Comparison of ENCODE assay signal across 8 cellular contexts in the genomic region with DNA sequence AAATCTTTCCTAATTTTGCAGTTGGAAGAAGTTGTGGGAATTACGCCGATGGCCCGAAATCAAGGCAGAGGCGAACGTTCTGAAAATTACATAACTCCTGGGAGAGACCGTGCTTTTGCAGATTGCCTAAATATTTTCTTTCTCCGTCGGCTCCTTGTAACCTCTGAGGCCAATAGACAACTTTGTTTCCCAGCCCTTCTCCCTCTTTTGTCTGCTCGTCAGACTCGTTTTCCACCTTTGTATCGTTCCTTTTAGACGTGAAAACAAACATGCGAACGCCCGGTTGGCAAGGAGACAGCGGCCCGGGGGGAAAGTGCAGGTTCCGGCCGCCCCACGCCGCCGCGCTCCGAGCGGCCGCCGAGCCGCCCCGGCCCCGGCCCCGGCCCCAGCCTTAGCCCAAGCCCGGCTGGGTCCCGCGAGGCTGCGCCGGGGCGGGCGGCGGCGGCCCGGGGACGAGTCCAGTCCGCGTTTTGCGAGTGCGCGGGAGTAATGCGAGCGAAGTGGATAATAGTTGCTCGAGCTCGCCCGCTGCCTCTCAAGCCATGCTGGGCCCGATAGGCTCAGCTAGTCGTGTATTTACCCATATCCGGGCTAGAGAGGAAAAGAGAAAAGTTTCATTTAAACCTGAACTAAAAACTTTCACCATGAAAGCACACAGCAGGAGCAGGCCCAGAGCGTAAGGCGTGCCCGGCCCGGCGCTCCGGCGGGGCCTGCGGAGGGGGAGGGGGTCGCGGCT. TPM values are rescaled to one million over a fixed set of nuclear protein-coding genes. Genes with fewer than 3 reads are reported as not detected.
DNase-seq lines count a peak whose midpoint lies in the region; ATAC-seq and TF ChIP-seq lines count a peak whose summit lies in the region.

Gene ARID1B (plus strand): TSS at position 538 of the 736 bp plus-strand sequence. CDS start 303 bp downstream, outside the sequence.

- POLR2A ChIA-PET in HEK293 (lab: Yijun Ruan, JAX), result interaction anchor here (1.0 kb wide), 2 partner anchors 13 to 90 kb away, joined by 3 to 5 read pairs; no protein-coding TSS in a partner anchor

- CTCF ChIA-PET in HEK293 (lab: Yijun Ruan, JAX), result interaction anchor here (1.3 kb wide), 1 partner anchor 15 kb away, joined by 4 read pairs; no protein-coding TSS in a partner anchor

- peak; percentile 81 to 82 for ATAC-seq in right cardiac atrium

- peak; percentile 58 for TF ChIP-seq POLR2A in NB4 (IDR thresholded peaks at IDR 0.05; ENCODE audit: extremely low read depth, insufficient read length)
- peak in 1 of 2 donors; percentile 32 for TF ChIP-seq POLR2A in vagina (IDR thresholded peaks at IDR 0.05)

- TF ChIP-seq CTCF in GM12865 (IDR thresholded peaks at IDR 0.05; ENCODE audit: insufficient read depth, low read depth, low read length, missing control alignments) (no peak), HEK293 (tag by site-specific recombination; IDR thresholded peaks at IDR 0.05) (no peak), NB4 (IDR thresholded peaks at IDR 0.05; ENCODE audit: low read depth, low read length) (no peak), vagina (IDR thresholded peaks at IDR 0.05) (no peak)

- WGBS in right cardiac atrium, result under 1% methylated on average over 65 of the region's 65 CpGs

- H3K4me1 ChIP-seq in HEK293 (ENCODE audit: control insufficient read depth, insufficient read depth, low read length), result peaks cover 12% of the 10 kb centered on the region
- no peaks in the 10 kb centered on the region for H3K4me1 ChIP-seq in right cardiac atrium (ENCODE audit: control insufficient read depth, insufficient read depth, low read length)
- peaks cover 38% of the 10 kb centered on the region for H3K4me1 ChIP-seq in vagina

- no peaks in the 10 kb centered on the region for H3K27me3 ChIP-seq in right cardiac atrium (ENCODE audit: control insufficient read depth, insufficient read depth)
- H3K27me3 ChIP-seq in vagina, result no peaks in the 10 kb centered on the region

- H3K27ac ChIP-seq in HEK293 (ENCODE audit: extremely low read depth, low read depth, low read length) (peak within 1 kb of the TSS; percentile 99), right cardiac atrium (ENCODE audit: low read length) (peak within 1 kb of the TSS; percentile 99), vagina (peak within 1 kb of the TSS; percentile 99)

- H3K4me3 ChIP-seq in GM12865 (ENCODE audit: low read depth, low read length) (peak within 1 kb of the TSS; percentile 87), HEK293 (ENCODE audit: low read depth, low read length) (peak within 1 kb of the TSS; percentile 94), NB4 (ENCODE audit: low read depth, low read length) (peak within 1 kb of the TSS; percentile 90), right cardiac atrium (ENCODE audit: low read length) (peak within 1 kb of the TSS; percentile 100), vagina (peak within 1 kb of the TSS; percentile 91 to 92)

- DNase-seq in GM12865 (ENCODE audit: low read depth) (peak; percentile 93), NB4 (ENCODE audit: low read depth) (peak; percentile 87), T-helper 2 cell (peak; percentile 66 to 91 (median 77)), amygdala (lab: John Stamatoyannopoulos, UW) (peak in 50 of 56 donors; percentile 19 to 82 (median 62)), right cardiac atrium (peak; percentile 86 to 94 (median 94)), renal cortical epithelial cell (ENCODE audit: low read depth) (peak; percentile 53), vagina (ENCODE audit: extremely low spot score in 2 of 2) (no peak)

- H3K9me3 ChIP-seq in HEK293 (ENCODE audit: control insufficient read depth, insufficient read depth, low read depth, low read length) (no peaks in the 10 kb centered on the region), right cardiac atrium (ENCODE audit: control insufficient read depth, low read length) (no peaks in the 10 kb centered on the region), vagina (no peaks in the 10 kb centered on the region)

- intact Hi-C loops in right cardiac atrium (cut with DNase I) (loop anchor here (2.0 to 10.0 kb wide), 6 partner anchors 90 to 245 kb away; no protein-coding TSS in a partner anchor), vagina (cut with DNase I) (loop anchor here (2.0 to 10.0 kb wide), 3 partner anchors 58 to 212 kb away; no protein-coding TSS in a partner anchor)

- H3K36me3 ChIP-seq in HEK293 (ENCODE audit: control insufficient read depth in 2 of 2, insufficient read depth in 1 of 2, low read length in 2 of 2) (no peaks in the 10 kb centered on the region), vagina (no peaks in the 10 kb centered on the region)

TF ChIP-seq in HEK293, 187 proteins besides CTCF, POLR2A, EP300 and RAD21 (continues in another document):
- TF ChIP-seq GLI4 (tag by site-specific recombination; IDR thresholded peaks at IDR 0.05) (no peak), ZSCAN30 (tag by site-specific recombination; IDR thresholded peaks at IDR 0.05) (peak; percentile 90), ZNF175 (tag by site-specific recombination; IDR thresholded peaks at IDR 0.05) (no peak), ZNF324 (tag by site-specific recombination; IDR thresholded peaks at IDR 0.05) (no peak), PRDM4 (tag by site-specific recombination; IDR thresholded peaks at IDR 0.05) (0 out of 2 replicates have a peak, but pooled peaks have one; percentile 35), ZNF24 (tag by site-specific recombination; IDR thresholded peaks at IDR 0.05) (no peak; the same call in 1 of the 2 replicates), ZNF670 (tag by site-specific recombination; IDR thresholded peaks at IDR 0.05; ENCODE audit: low read depth) (no peak), KLF10 (tag by site-specific recombination; IDR thresholded peaks at IDR 0.05) (peak; percentile 25; the same call in 1 of the 2 replicates), ZNF571 (tag by site-specific recombination; IDR thresholded peaks at IDR 0.05) (no peak), SP2 (tag by site-specific recombination; IDR thresholded peaks at IDR 0.05) (0 out of 2 replicates have a peak, but pooled peaks have one; percentile 10), AEBP2 (tag by site-specific recombination; IDR thresholded peaks at IDR 0.05; ENCODE audit: borderline replicate concordance) (no peak), ZSCAN18 (tag by site-specific recombination; IDR thresholded peaks at IDR 0.05) (no peak), ZFP69B (tag by site-specific recombination; IDR thresholded peaks at IDR 0.05) (peak; percentile 59), ZNF112 (tag by site-specific recombination; IDR thresholded peaks at IDR 0.05) (no peak)

RNA-seq across cellular contexts. Expression of gene ARID1B, which starts in this region (rescaled TPM):
- total RNA-seq in right cardiac atrium (10 to 100 TPM; 52.3 to 59.6 (median 54.2) TPM), renal cortical epithelial cell (16.7 and 75.8 TPM in 2 replicates), vagina (141 TPM)
- polyA plus RNA-seq in right cardiac atrium, result 18.3 TPM

Comparison
In these comparisons a context has a peak if more than half of its experiments do, and no peak if none do; other contexts are left out.
1. DNase-seq: peak in GM12865 (single experiment), NB4 (single experiment), T-helper 2 cell (5 of 5), amygdala (50 of 56), right cardiac atrium (3 of 3) and renal cortical epithelial cell (single experiment); none in vagina (0 of 2).
2. Peak in every context shown above with its lines, with median percentiles within 50 percentile points of each other: H3K4me3 ChIP-seq and H3K27ac ChIP-seq.